1 cellular context compared by ENCODE assay signal in genomic region chr14:105448706-105449111, GRCh38.
TF ChIP-seq lines count a peak whose summit lies in the region.

No MANE protein-coding gene starts in this region.

TF ChIP-seq in HEK293, 187 proteins besides CTCF, POLR2A, EP300 and RAD21 (continued from another document):
- TF ChIP-seq, protein P1, sequence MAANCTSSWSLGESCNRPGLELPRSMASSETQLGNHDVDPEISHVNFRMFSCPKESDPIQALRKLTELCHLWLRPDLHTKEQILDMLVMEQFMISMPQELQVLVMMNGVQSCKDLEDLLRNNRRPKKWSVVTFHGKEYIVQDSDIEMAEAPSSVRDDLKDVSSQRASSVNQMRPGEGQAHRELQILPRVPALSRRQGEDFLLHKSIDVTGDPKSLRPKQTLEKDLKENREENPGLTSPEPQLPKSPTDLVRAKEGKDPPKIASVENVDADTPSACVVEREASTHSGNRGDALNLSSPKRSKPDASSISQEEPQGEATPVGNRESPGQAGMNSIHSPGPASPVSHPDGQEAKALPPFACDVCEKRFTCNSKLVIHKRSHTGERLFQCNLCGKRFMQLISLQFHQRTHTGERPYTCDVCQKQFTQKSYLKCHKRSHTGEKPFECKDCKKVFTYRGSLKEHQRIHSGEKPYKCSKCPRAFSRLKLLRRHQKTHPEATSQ (tag by site-specific recombination; IDR thresholded peaks at IDR 0.05): no peak
- no peak for TF ChIP-seq ZNF558 (tag by site-specific recombination; IDR thresholded peaks at IDR 0.05)
- 0 out of 2 replicates have a peak, but pooled peaks have one; percentile 11 for TF ChIP-seq PBX3 (CRISPR knock-in tag; IDR thresholded peaks at IDR 0.05)
- TF ChIP-seq ZNF37A (tag by site-specific recombination; IDR thresholded peaks at IDR 0.05): no peak
- TF ChIP-seq, protein P2, sequence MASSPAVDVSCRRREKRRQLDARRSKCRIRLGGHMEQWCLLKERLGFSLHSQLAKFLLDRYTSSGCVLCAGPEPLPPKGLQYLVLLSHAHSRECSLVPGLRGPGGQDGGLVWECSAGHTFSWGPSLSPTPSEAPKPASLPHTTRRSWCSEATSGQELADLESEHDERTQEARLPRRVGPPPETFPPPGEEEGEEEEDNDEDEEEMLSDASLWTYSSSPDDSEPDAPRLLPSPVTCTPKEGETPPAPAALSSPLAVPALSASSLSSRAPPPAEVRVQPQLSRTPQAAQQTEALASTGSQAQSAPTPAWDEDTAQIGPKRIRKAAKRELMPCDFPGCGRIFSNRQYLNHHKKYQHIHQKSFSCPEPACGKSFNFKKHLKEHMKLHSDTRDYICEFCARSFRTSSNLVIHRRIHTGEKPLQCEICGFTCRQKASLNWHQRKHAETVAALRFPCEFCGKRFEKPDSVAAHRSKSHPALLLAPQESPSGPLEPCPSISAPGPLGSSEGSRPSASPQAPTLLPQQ (tag by site-specific recombination; IDR thresholded peaks at IDR 0.05): peak; percentile 55; the same call in 1 of the 2 replicates
- TF ChIP-seq ZBTB48 (tag by site-specific recombination; IDR thresholded peaks at IDR 0.05): no peak
- no peak for TF ChIP-seq ZNF621 (tag by site-specific recombination; IDR thresholded peaks at IDR 0.05)
- TF ChIP-seq ZIC2 (tag by site-specific recombination; IDR thresholded peaks at IDR 0.05): peak; percentile 27; the same call in 1 of the 2 replicates
- peak; percentile 77 for TF ChIP-seq ZFP69B (tag by site-specific recombination; IDR thresholded peaks at IDR 0.05)
